ENCODE assay signal across 15 cellular contexts in genomic region chr1:28756846-28757245, GRCh38. TPM values are rescaled to one million over a fixed set of nuclear protein-coding genes. Genes with fewer than 3 reads are reported as not detected.
DNase-seq lines count a peak whose midpoint lies in the region; ATAC-seq, FAIRE-seq and TF ChIP-seq lines count a peak whose summit lies in the region.
"Had no signal": no experiment of that assay in that cellular context is flagged by ENCODE, and none has a peak within 500 bp of the region (broad histone marks: within the 10 kb centered on the region; RNA-seq: fewer than 3 reads in every experiment).

No MANE protein-coding gene starts in this region.

- WGBS in H9 (ENCODE audit: extremely low coverage, insufficient read length, low lambda C conversion rate): no CpG with 5 or more reads among the region's 5 CpGs
- WGBS in smooth muscle cell (ENCODE audit: low lambda C conversion rate): 78% methylated on average over 5 of the region's 5 CpGs

- H2BK120ac ChIP-seq in H9 (ENCODE audit: low read depth, low read length, poor library complexity, severe bottlenecking): no peak overlapping the region

- H3K79me1 ChIP-seq in H9 (ENCODE audit: insufficient read depth, low read depth, low read length, poor library complexity, severe bottlenecking): peaks cover 5% of the 10 kb centered on the region

- DNase-seq in BJ (ENCODE audit: low read depth): no peak
- DNase-seq in H9: no peak
- peak; percentile 12 for DNase-seq in bronchial epithelial cell (ENCODE audit: low read depth)
- no peak for DNase-seq in left lobe of liver (ENCODE audit: low spot score)
- DNase-seq in NCI-H1436 treated with DMSO at 0.1 percent for 48 hours (lab: John Stamatoyannopoulos, UW): no peak
- no peak for DNase-seq in smooth muscle cell (lab: John Stamatoyannopoulos, UW; ENCODE audit: unreplicated experiment)
- no peak for DNase-seq in EL
- DNase-seq in stimulated activated CD4-positive, alpha-beta T cell treated with anti-CD3 and anti-CD28 coated beads, Interleukin-15, amount 100 ng/mL, for 24 hours: no peak
- DNase-seq: activated CD4-positive, alpha-beta T cell treated with anti-CD3 and anti-CD28 coated beads for 1 hour; DMS79; midbrain; NCI-H1436 had no signal

- peaks cover 1% of the 10 kb centered on the region; the same call in 1 of the 2 replicates for H3K36me3 ChIP-seq in BJ (ENCODE audit: control insufficient read depth, insufficient read depth, low read length)
- peaks cover 5% of the 10 kb centered on the region for H3K36me3 ChIP-seq in bronchial epithelial cell (ENCODE audit: control insufficient read depth, insufficient read depth, low read length)
- H3K36me3 ChIP-seq in smooth muscle cell (ENCODE audit: low read depth): peaks cover 3% of the 10 kb centered on the region

- no peak overlapping the region for H3K18ac ChIP-seq in H9 (ENCODE audit: insufficient read length, low read depth, low read length)

- no peak overlapping the region for H2BK20ac ChIP-seq in H9 (ENCODE audit: low read depth, low read length, poor library complexity, severe bottlenecking)

- FAIRE-seq in bronchial epithelial cell (lab: Jason Lieb, UNC): no peak

- H2AK5ac ChIP-seq in H9 (ENCODE audit: insufficient read length, low read length): no peak overlapping the region

- ATAC-seq in left lobe of liver: peak; percentile 44
- ATAC-seq: activated naive CD4-positive, alpha-beta T cell treated with anti-CD3 and anti-CD28 coated beads, Interleukin-2, amount 50 U/mL, for 72 hours had no signal

- H3K4me1 ChIP-seq in H9 (ENCODE audit: insufficient read depth, low read length) (0 out of 2 replicates have a peak, but pooled peaks cover 3% of the 10 kb centered on the region), smooth muscle cell (ENCODE audit: low read depth) (peaks cover 4% of the 10 kb centered on the region)

- no peak overlapping the region for H4K91ac ChIP-seq in H9 (ENCODE audit: insufficient read length, low read depth, low read length)

- no peak overlapping the region for H2BK15ac ChIP-seq in H9 (ENCODE audit: low read depth, low read length)

- no peak overlapping the region for H3K14ac ChIP-seq in H9 (ENCODE audit: insufficient read depth, low read length)

- H3K27ac ChIP-seq in H9 (ENCODE audit: insufficient read length, low read depth, low read length) (no peak overlapping the region), smooth muscle cell (ENCODE audit: low read depth) (no peak overlapping the region)
- H3K27ac ChIP-seq: RWPE1, skin epidermis had no signal

- peaks cover 18 to 47% (median 28%) of the 10 kb centered on the region in 3 experiments for H3K36me3 Mint-ChIP-seq in H9 (ENCODE audit: insufficient read depth in 1 of 3, low read depth in 3 of 3)

- H3K9me3 ChIP-seq in H9 (ENCODE audit: control insufficient read depth, low read depth, low read length) (no peaks in the 10 kb centered on the region), smooth muscle cell (replicated peaks; ENCODE audit: low read depth) (no peaks in the 10 kb centered on the region)

- H3K4me3 ChIP-seq in BJ (ENCODE audit: low read depth, low read length): no peak overlapping the region
- no peak overlapping the region for H3K4me3 ChIP-seq in bronchial epithelial cell (ENCODE audit: low read depth, low read length)
- no peak overlapping the region for H3K4me3 ChIP-seq in smooth muscle cell
- H3K4me3 ChIP-seq: skin epidermis had no signal

- H3K23me2 ChIP-seq in H9 (ENCODE audit: insufficient read length, low read depth, low read length, poor library complexity, severe bottlenecking): no peaks in the 10 kb centered on the region

- no peak overlapping the region for H4K5ac ChIP-seq in H9 (ENCODE audit: insufficient read length, low read depth, low read length)

- H3K9ac ChIP-seq in H9 (ENCODE audit: extremely low read depth, insufficient read length, low read length) (no peak overlapping the region), smooth muscle cell (ENCODE audit: low read depth) (no peak overlapping the region)

- no peak overlapping the region for H4K8ac ChIP-seq in H9 (replicated peaks; ENCODE audit: insufficient read length, low read depth, low read length)

- no peaks in the 10 kb centered on the region for H3K27me3 Mint-ChIP-seq in H9 (ENCODE audit: low read depth)

- H3K4me1 Mint-ChIP-seq in H9: peaks cover 7 to 15% of the 10 kb centered on the region in 2 experiments

- no peak overlapping the region for H3K4me2 ChIP-seq in H9 (ENCODE audit: insufficient read depth, insufficient read length, low read length)
- no peak overlapping the region for H3K4me2 ChIP-seq in smooth muscle cell

- H3T11ph ChIP-seq in H9 (ENCODE audit: low read length): no peak overlapping the region

- TF ChIP-seq CTCF in BJ (IDR thresholded peaks at IDR 0.05; ENCODE audit: insufficient read depth, low read depth, low read length) (peak; percentile 19; the same call in 1 of the 2 replicates), H9 (conservative IDR thresholded peaks at IDR 0.05) (peak; percentile 55; the same call in 2 of the 3 replicates), bronchial epithelial cell (IDR thresholded peaks at IDR 0.05; ENCODE audit: insufficient read depth, low read length, severe bottlenecking) (peak; percentile 13), smooth muscle cell (IDR thresholded peaks at IDR 0.05; ENCODE audit: borderline replicate concordance, insufficient read depth, poor library complexity, severe bottlenecking) (no peak)

- H2BK5ac ChIP-seq in H9 (ENCODE audit: insufficient read length, low read length): no peak overlapping the region

- H3F3A ChIP-seq in smooth muscle cell (ENCODE audit: low read depth): no peaks in the 10 kb centered on the region

- H3K23ac ChIP-seq in H9 (ENCODE audit: insufficient read length, low read depth, low read length): no peak overlapping the region

- POLR2A ChIA-PET in BJ (lab: Charles Lee): no interaction called here

- H3K4ac ChIP-seq in H9 (ENCODE audit: low read depth, low read length): no peak overlapping the region

- H4K20me1 ChIP-seq in H9 (ENCODE audit: control insufficient read depth, insufficient read depth, insufficient read length) (no peaks in the 10 kb centered on the region), smooth muscle cell (ENCODE audit: low read depth) (peaks cover 100% of the 10 kb centered on the region)

- H3K9me3 Mint-ChIP-seq in H9: no peaks in the 10 kb centered on the region

- H3K56ac ChIP-seq in H9 (ENCODE audit: insufficient read length, low read depth, low read length): no peak overlapping the region

- no peaks in the 10 kb centered on the region for H3K27me3 ChIP-seq in BJ (ENCODE audit: control insufficient read depth, insufficient read depth, low read length)
- no peaks in the 10 kb centered on the region for H3K27me3 ChIP-seq in H9 (ENCODE audit: insufficient read depth, low read length)
- H3K27me3 ChIP-seq in bronchial epithelial cell (ENCODE audit: control insufficient read depth, insufficient read depth, low read length): no peaks in the 10 kb centered on the region
- no peaks in the 10 kb centered on the region for H3K27me3 ChIP-seq in smooth muscle cell (ENCODE audit: low read depth)

- H3K79me2 ChIP-seq in H9 (ENCODE audit: insufficient read depth, low read length) (peaks cover 82% of the 10 kb centered on the region), smooth muscle cell (ENCODE audit: low read depth) (peaks cover 100% of the 10 kb centered on the region)

- H3K4me3 Mint-ChIP-seq in H9: no peak overlapping the region

- CTCF ChIA-PET in BJ (lab: Yijun Ruan, JAX): interaction anchor here (1.0 to 3.2 kb wide), 2 partner anchors 8 to 21 kb away, joined by 3 to 11 read pairs; partner anchors contain the start of gene YTHDF2

- no peak overlapping the region for H2BK12ac ChIP-seq in H9 (ENCODE audit: insufficient read length, low read depth, low read length)

- H2AFZ ChIP-seq in H9 (ENCODE audit: low read length) (no peak overlapping the region), smooth muscle cell (ENCODE audit: low read depth) (no peak overlapping the region)

- no peak overlapping the region; a peak in 1 of 7 replicates for H3K27ac Mint-ChIP-seq in H9

RNA-seq across cellular contexts. Expression of gene YTHDF2, which starts 20.1 kb away (rescaled TPM):
- polyA plus RNA-seq in BJ (2011; rRNA removed) (45.9 and 68.2 TPM in 2 replicates), smooth muscle cell (68.4 and 79.1 TPM in 2 replicates)
- polyA minus RNA-seq in BJ (2011; rRNA and poly(A)+ RNA removed): 77.9 and 86.8 TPM in 2 replicates
- total RNA-seq in H9 (2021) (196 and 200 TPM in 2 replicates), bronchial epithelial cell (53.3 and 63.4 TPM in 2 replicates), left lobe of liver (23.1 TPM), smooth muscle cell (76.8 and 77.5 TPM in 2 replicates)

RNA-seq across cellular contexts. Expression of gene OPRD1, which starts 55.1 kb away (rescaled TPM):
- polyA plus RNA-seq in BJ (2011; rRNA removed): not detected in 2 replicates
- not detected in 2 replicates for polyA minus RNA-seq in BJ (2011; rRNA and poly(A)+ RNA removed)
- 1.8 and 2.5 TPM in 2 replicates for total RNA-seq in H9 (2021)
- under 0.01 TPM in 2 replicates for total RNA-seq in bronchial epithelial cell
- total RNA-seq in left lobe of liver: not detected
- total RNA-seq in smooth muscle cell: 0.90 and 0.94 TPM in 2 replicates
- 0.48 and 1.5 TPM in 2 replicates for polyA plus RNA-seq in smooth muscle cell
